Comparison of ENCODE assay signal across 8 cellular contexts in genomic region chrX:41085105-41085882, GRCh38. TPM values are rescaled to one million over a fixed set of nuclear protein-coding genes. Genes with fewer than 3 reads are reported as not detected.
DNase-seq lines count a peak whose midpoint lies in the region; ATAC-seq and TF ChIP-seq lines count a peak whose summit lies in the region.

A gene with protein sequence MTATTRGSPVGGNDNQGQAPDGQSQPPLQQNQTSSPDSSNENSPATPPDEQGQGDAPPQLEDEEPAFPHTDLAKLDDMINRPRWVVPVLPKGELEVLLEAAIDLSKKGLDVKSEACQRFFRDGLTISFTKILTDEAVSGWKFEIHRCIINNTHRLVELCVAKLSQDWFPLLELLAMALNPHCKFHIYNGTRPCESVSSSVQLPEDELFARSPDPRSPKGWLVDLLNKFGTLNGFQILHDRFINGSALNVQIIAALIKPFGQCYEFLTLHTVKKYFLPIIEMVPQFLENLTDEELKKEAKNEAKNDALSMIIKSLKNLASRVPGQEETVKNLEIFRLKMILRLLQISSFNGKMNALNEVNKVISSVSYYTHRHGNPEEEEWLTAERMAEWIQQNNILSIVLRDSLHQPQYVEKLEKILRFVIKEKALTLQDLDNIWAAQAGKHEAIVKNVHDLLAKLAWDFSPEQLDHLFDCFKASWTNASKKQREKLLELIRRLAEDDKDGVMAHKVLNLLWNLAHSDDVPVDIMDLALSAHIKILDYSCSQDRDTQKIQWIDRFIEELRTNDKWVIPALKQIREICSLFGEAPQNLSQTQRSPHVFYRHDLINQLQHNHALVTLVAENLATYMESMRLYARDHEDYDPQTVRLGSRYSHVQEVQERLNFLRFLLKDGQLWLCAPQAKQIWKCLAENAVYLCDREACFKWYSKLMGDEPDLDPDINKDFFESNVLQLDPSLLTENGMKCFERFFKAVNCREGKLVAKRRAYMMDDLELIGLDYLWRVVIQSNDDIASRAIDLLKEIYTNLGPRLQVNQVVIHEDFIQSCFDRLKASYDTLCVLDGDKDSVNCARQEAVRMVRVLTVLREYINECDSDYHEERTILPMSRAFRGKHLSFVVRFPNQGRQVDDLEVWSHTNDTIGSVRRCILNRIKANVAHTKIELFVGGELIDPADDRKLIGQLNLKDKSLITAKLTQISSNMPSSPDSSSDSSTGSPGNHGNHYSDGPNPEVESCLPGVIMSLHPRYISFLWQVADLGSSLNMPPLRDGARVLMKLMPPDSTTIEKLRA (N-terminal part only) (plus strand): TSS chrX:41085445. CDS start chrX:41123629, 38,184 bp downstream.

- BruUV-seq in PC-9 (replicated peaks; lab: Mats Ljungman, UMichigan) = TSS peak; percentile 30

- peaks cover 39% of the 10 kb centered on the region for H3K36me3 Mint-ChIP-seq in activated T-cell treated with anti-CD3 and anti-CD28 coated beads, Interleukin-2, amount 50 U/mL, for 24 hours (ENCODE audit: low read depth)

- H3K4me1 ChIP-seq in HUES64 (ENCODE audit: insufficient read depth, low read length) = peaks cover 17% of the 10 kb centered on the region
- 0 out of 2 replicates have a peak, but pooled peaks cover 6% of the 10 kb centered on the region for H3K4me1 ChIP-seq in PC-9 (replicated peaks; ENCODE audit: insufficient read depth)
- no peaks in the 10 kb centered on the region for H3K4me1 ChIP-seq in esophagus (ENCODE audit: control insufficient read depth in 2 of 2, insufficient read depth in 2 of 2, low read length in 1 of 2)
- peaks cover 0 to 16% of the 10 kb centered on the region in 2 donors for H3K4me1 ChIP-seq in muscle layer of duodenum (ENCODE audit: control insufficient read depth in 1 of 2, insufficient read depth in 2 of 2, low read length in 2 of 2)

- H3K36me3 ChIP-seq in HUES64 (ENCODE audit: insufficient read depth, low read length) = peaks cover 17% of the 10 kb centered on the region
- H3K36me3 ChIP-seq in PC-9 (ENCODE audit: low read depth) = no peaks in the 10 kb centered on the region
- no peaks in the 10 kb centered on the region for H3K36me3 ChIP-seq in esophagus (ENCODE audit: control insufficient read depth in 2 of 2, insufficient read depth in 2 of 2, low read length in 1 of 2)
- H3K36me3 ChIP-seq in muscle layer of duodenum (ENCODE audit: control insufficient read depth in 1 of 2, insufficient read depth in 2 of 2, low read length in 2 of 2) = peaks cover 0 to 4% of the 10 kb centered on the region in 2 donors

- under 1% methylated on average over 81 of the region's 86 CpGs for WGBS in HUES64
- WGBS in esophagus, 2 donors = 0% methylated on average over 49 to 83 of the region's 86 CpGs

- H3K27ac Mint-ChIP-seq in activated T-cell treated with anti-CD3 and anti-CD28 coated beads, Interleukin-2, amount 50 U/mL, for 24 hours = peak within 1 kb of the TSS; percentile 100

- peaks cover 41% of the 10 kb centered on the region for H3K4me1 Mint-ChIP-seq in activated T-cell treated with anti-CD3 and anti-CD28 coated beads, Interleukin-2, amount 50 U/mL, for 24 hours (ENCODE audit: low read depth)

- H3K9me3 ChIP-seq in HUES64 (ENCODE audit: insufficient read depth, low read depth, low read length) = no peaks in the 10 kb centered on the region
- no peaks in the 10 kb centered on the region for H3K9me3 ChIP-seq in PC-9 (ENCODE audit: insufficient read depth, low read depth)
- H3K9me3 ChIP-seq in esophagus (ENCODE audit: control insufficient read depth in 2 of 2, insufficient read depth in 1 of 2, low read depth in 1 of 2, low read length in 1 of 2) = no peaks in the 10 kb centered on the region
- no peaks in the 10 kb centered on the region for H3K9me3 ChIP-seq in muscle layer of duodenum (ENCODE audit: control insufficient read depth in 1 of 2, low read length in 2 of 2)

- H3K9ac ChIP-seq in HUES64 (ENCODE audit: low read depth, low read length) = peak within 1 kb of the TSS; percentile 100

- no peaks in the 10 kb centered on the region for H3K9me2 ChIP-seq in PC-9 (ENCODE audit: insufficient read depth)

- intact Hi-C loops in PC-9 (cut with micrococcal nuclease; ENCODE audit: unreplicated experiment) = no loop called here

- H3K27me3 ChIP-seq in HUES64 (ENCODE audit: insufficient read depth, low read length) (no peaks in the 10 kb centered on the region), PC-9 (ENCODE audit: insufficient read depth, low read depth) (no peaks in the 10 kb centered on the region), esophagus (ENCODE audit: control insufficient read depth in 1 of 2, insufficient read depth in 2 of 2, low read length in 2 of 2) (no peaks in the 10 kb centered on the region), muscle layer of duodenum (ENCODE audit: low read depth, low read length) (no peaks in the 10 kb centered on the region)

- peak; percentile 55 for ATAC-seq in GM21447 (IDR thresholded peaks at IDR 0.05; ENCODE audit: unreplicated experiment)

- H3F3A ChIP-seq in PC-9 (ENCODE audit: insufficient read depth, low read depth) = no peaks in the 10 kb centered on the region

- peak; percentile 98 for DNase-seq in DMS 273 (lab: John Stamatoyannopoulos, UW; ENCODE audit: unreplicated experiment)
- DNase-seq in PC-9 = peak; percentile 54 to 72
- DNase-seq in activated T-cell treated with anti-CD3 and anti-CD28 coated beads, Interleukin-2, amount 50 U/mL, for 24 hours = peak; percentile 96
- peak; percentile 64 for DNase-seq in stimulated activated CD8-positive, alpha-beta memory T cell treated with anti-CD3 and anti-CD28 coated beads, Interleukin-7, amount 100 ng/mL, for 24 hours (ENCODE audit: low read depth)

- peaks cover 28% of the 10 kb centered on the region for H3K27me3 Mint-ChIP-seq in activated T-cell treated with anti-CD3 and anti-CD28 coated beads, Interleukin-2, amount 50 U/mL, for 24 hours

- no peaks in the 10 kb centered on the region for H3K9me3 Mint-ChIP-seq in activated T-cell treated with anti-CD3 and anti-CD28 coated beads, Interleukin-2, amount 50 U/mL, for 24 hours

- no peak for TF ChIP-seq CTCF in PC-9 (conservative IDR thresholded peaks at IDR 0.05)

- POLR2A ChIA-PET in PC-9 (lab: Charles Lee; ENCODE audit: unreplicated experiment) = interaction anchor here (0.5 to 0.7 kb wide), 4 partner anchors 20 to 430 kb away, joined by 4 to 11 read pairs (median 4); no protein-coding TSS in a partner anchor

- H3K4me2 ChIP-seq in PC-9 = peak within 1 kb of the TSS; percentile 76

- H4K20me1 ChIP-seq in PC-9 (ENCODE audit: insufficient read depth) = peaks cover 5% of the 10 kb centered on the region; the same call in 1 of the 2 replicates

- H3K4me3 Mint-ChIP-seq in activated T-cell treated with anti-CD3 and anti-CD28 coated beads, Interleukin-2, amount 50 U/mL, for 24 hours = peak within 1 kb of the TSS; percentile 94

- H3K79me2 ChIP-seq in PC-9 (ENCODE audit: low read depth) = peaks cover 49% of the 10 kb centered on the region

- H2AFZ ChIP-seq in PC-9 = peak within 1 kb of the TSS; percentile 74; the same call in 1 of the 2 replicates

- peak within 1 kb of the TSS; percentile 100 for H3K27ac ChIP-seq in HUES64 (ENCODE audit: low read depth, low read length)
- peak within 1 kb of the TSS; percentile 92 for H3K27ac ChIP-seq in PC-9
- H3K27ac ChIP-seq in esophagus (ENCODE audit: low read depth in 2 of 2, low read length in 1 of 2) = peak within 1 kb of the TSS; percentile 99 to 100
- H3K27ac ChIP-seq in muscle layer of duodenum (ENCODE audit: low read length) = peak within 1 kb of the TSS; percentile 95

- CTCF ChIA-PET in PC-9 (lab: Charles Lee) = interaction anchor here (0.6 kb wide), 2 partner anchors 32 to 152 kb away, joined by 6 to 7 read pairs; no protein-coding TSS in a partner anchor

- peak within 1 kb of the TSS; percentile 80 for H3K4me3 ChIP-seq in HUES64 (ENCODE audit: low read length)
- peak within 1 kb of the TSS; percentile 62 for H3K4me3 ChIP-seq in PC-9
- peak within 1 kb of the TSS; percentile 59 to 95 for H3K4me3 ChIP-seq in esophagus (ENCODE audit: low read depth in 1 of 2, low read length in 2 of 2)
- peak within 1 kb of the TSS; percentile 75 to 80 for H3K4me3 ChIP-seq in muscle layer of duodenum (ENCODE audit: low read depth in 1 of 2, low read length in 2 of 2)

RNA-seq across cellular contexts. Expression of the gene that starts here (rescaled TPM):
- 61.6 TPM for polyA plus RNA-seq in HUES64 (2013, experiment 1 of 2)
- 71.3 TPM for polyA plus RNA-seq in HUES64 (2013, experiment 2 of 2)
- 38.4 and 43.2 TPM in 2 replicates for total RNA-seq in PC-9 (2021)
- 10 to 100 TPM in 1 of 2 donors, 1 to 10 TPM in 1; 8.6 to 13.7 TPM for polyA plus RNA-seq in esophagus

Comparison
In these comparisons a context has a peak if more than half of its experiments do, and no peak if none do; other contexts are left out.
1. Peak in every context shown above with its lines: DNase-seq, ATAC-seq, H3K4me3 ChIP-seq and H3K27ac ChIP-seq.